9 cellular contexts compared by ENCODE assay signal in the genomic region with DNA sequence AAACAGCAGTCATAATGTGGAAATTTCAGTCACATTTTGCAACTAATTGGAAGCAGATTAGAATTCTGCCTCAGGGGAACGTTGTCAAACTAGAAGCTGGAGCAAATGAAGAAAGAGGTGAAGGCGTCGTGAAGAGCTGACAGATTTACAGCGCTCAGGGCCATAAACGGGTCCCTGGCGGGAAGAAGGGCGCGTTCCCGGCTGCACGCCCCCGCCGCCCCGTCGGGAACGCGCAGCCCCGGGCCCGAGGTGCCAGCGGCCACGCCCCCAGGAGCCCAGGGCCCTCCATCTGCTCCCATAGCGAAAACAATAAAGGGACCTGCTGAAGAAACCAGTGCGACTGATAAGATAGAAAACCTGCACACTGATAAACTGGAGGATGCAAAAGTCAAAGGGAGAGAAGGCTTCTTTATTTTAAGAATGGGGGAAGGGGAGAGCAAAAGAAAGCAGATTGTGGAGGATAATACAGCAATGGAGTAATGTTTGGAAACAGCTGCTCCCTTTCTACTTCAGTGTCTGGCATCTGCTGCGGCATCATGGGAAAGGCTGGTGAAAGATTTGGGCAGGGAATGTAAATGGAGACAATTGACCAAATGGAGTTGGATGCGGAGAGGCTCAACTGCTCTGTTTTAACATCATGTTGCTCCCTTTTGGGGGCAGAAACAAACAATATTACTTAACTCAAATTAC. TPM values are rescaled to one million over a fixed set of nuclear protein-coding genes. Genes with fewer than 3 reads are reported as not detected.
DNase-seq lines count a peak whose midpoint lies in the region; ATAC-seq and TF ChIP-seq lines count a peak whose summit lies in the region.
"Had no signal": no experiment of that assay in that cellular context is flagged by ENCODE, and none has a peak within 500 bp of the region (broad histone marks: within the 10 kb centered on the region; RNA-seq: fewer than 3 reads in every experiment).

No MANE protein-coding gene starts in this region.

- H4K12ac ChIP-seq in trophoblast cell (ENCODE audit: low read depth, low read length) = no peak overlapping the region

- peak overlapping the region; percentile 98 for H3K27ac ChIP-seq in DOHH2 (ENCODE audit: low read depth, low read length)
- H3K27ac ChIP-seq in trophoblast cell (ENCODE audit: low read depth, low read length) = no peak overlapping the region

- no peak overlapping the region for H4K91ac ChIP-seq in trophoblast cell (ENCODE audit: low read depth, low read length)

- H3K18ac ChIP-seq in trophoblast cell (ENCODE audit: low read length) = no peak overlapping the region

- no peak overlapping the region for H3K23ac ChIP-seq in trophoblast cell (ENCODE audit: low read length)

- H3K9me2 ChIP-seq in DOHH2 (replicated peaks; ENCODE audit: control insufficient read depth, low read length) = no peaks in the 10 kb centered on the region

- WGBS in trophoblast cell (ENCODE audit: extremely low coverage, insufficient coverage, insufficient read length) = no CpG with 5 or more reads among the region's 24 CpGs

- TF ChIP-seq CTCF in DOHH2 (IDR thresholded peaks at IDR 0.05; ENCODE audit: low read depth, low read length, poor library complexity, severe bottlenecking) (no peak), fibroblast of villous mesenchyme (IDR thresholded peaks at IDR 0.05; ENCODE audit: insufficient read depth, low read depth, low read length) (no peak)

- peaks cover 32% of the 10 kb centered on the region for H3F3A ChIP-seq in DOHH2 (ENCODE audit: control insufficient read depth, insufficient read depth)

- H3K36me3 ChIP-seq in DOHH2 (ENCODE audit: control insufficient read depth, low read length) (no peaks in the 10 kb centered on the region; the same call in 1 of the 2 replicates), trophoblast cell (ENCODE audit: control insufficient read depth in 1 of 2, insufficient read depth in 2 of 2, low read length in 2 of 2) (no peaks in the 10 kb centered on the region)

- H4K20me1 ChIP-seq in DOHH2 (ENCODE audit: control insufficient read depth, insufficient read depth, low read depth, low read length) = no peaks in the 10 kb centered on the region

- no peak overlapping the region for H2AK5ac ChIP-seq in trophoblast cell (ENCODE audit: low read length)

- no peak overlapping the region for H3K14ac ChIP-seq in trophoblast cell (ENCODE audit: low read length)

- no peak overlapping the region for H3K9ac ChIP-seq in trophoblast cell (ENCODE audit: low read length)

- DNase-seq in NCI-H82 (lab: John Stamatoyannopoulos, UW) (peak; percentile 92), fibroblast of villous mesenchyme (ENCODE audit: low read depth) (peak; percentile 76), trophoblast cell (peak; percentile 20 to 79), RPMI8226 (no peak), T-helper 1 cell (no peak)
- DNase-seq in activated CD4-positive, alpha-beta T cell treated with anti-CD3 and anti-CD28 coated beads for 48 hours = no peak
- DNase-seq: activated naive CD8-positive, alpha-beta T cell treated with anti-CD3 and anti-CD28 coated beads, Interleukin-2, amount 50 U/mL, for 24 hours had no signal

- no peak overlapping the region for H2BK120ac ChIP-seq in trophoblast cell (ENCODE audit: insufficient read depth, low read length, poor library complexity)

- H2BK5ac ChIP-seq in trophoblast cell (ENCODE audit: low read depth, low read length, poor library complexity) = no peak overlapping the region

- peak overlapping the region; percentile 65 for H2BK12ac ChIP-seq in trophoblast cell (ENCODE audit: low read length)

- no peak overlapping the region for H4K8ac ChIP-seq in trophoblast cell (ENCODE audit: low read depth, low read length)

- peak overlapping the region; percentile 27 for H3K4ac ChIP-seq in trophoblast cell (ENCODE audit: low read depth, low read length)

- H3K4me1 ChIP-seq in DOHH2 (ENCODE audit: control insufficient read depth, low read length) (peaks cover 100% of the 10 kb centered on the region), trophoblast cell (ENCODE audit: control insufficient read depth in 1 of 2, insufficient read depth in 2 of 2, low read length in 2 of 2) (peaks cover 8 to 18% of the 10 kb centered on the region in 2 experiments)

- H3K4me3 ChIP-seq in DOHH2 (ENCODE audit: low read length) = peak overlapping the region; percentile 77
- peak overlapping the region; percentile 42 for H3K4me3 ChIP-seq in fibroblast of villous mesenchyme (ENCODE audit: low read depth, low read length)
- no peak overlapping the region for H3K4me3 ChIP-seq in trophoblast cell (ENCODE audit: low read depth, low read length)

- no peaks in the 10 kb centered on the region for H3K9me3 ChIP-seq in DOHH2 (ENCODE audit: control insufficient read depth, insufficient read depth, low read length)
- no peaks in the 10 kb centered on the region for H3K9me3 ChIP-seq in trophoblast cell (ENCODE audit: insufficient read depth, low read depth, low read length)

- ATAC-seq in GM21447 (IDR thresholded peaks at IDR 0.05; ENCODE audit: unreplicated experiment) = no peak
- ATAC-seq: activated naive CD8-positive, alpha-beta T cell treated with anti-CD3 and anti-CD28 coated beads, Interleukin-2, amount 50 U/mL, for 24 hours had no signal

- peaks cover 8% of the 10 kb centered on the region for H3K79me1 ChIP-seq in trophoblast cell (ENCODE audit: low read length)

- no peak overlapping the region for H2AFZ ChIP-seq in trophoblast cell (ENCODE audit: insufficient read depth, low read length, poor library complexity)

- H3K27me3 ChIP-seq in DOHH2 (ENCODE audit: control insufficient read depth, low read length) = no peaks in the 10 kb centered on the region
- H3K27me3 ChIP-seq in trophoblast cell (ENCODE audit: insufficient read depth, low read length) = no peaks in the 10 kb centered on the region

- peaks cover 100% of the 10 kb centered on the region for H3K79me2 ChIP-seq in DOHH2 (ENCODE audit: control insufficient read depth, low read length)
- H3K79me2 ChIP-seq in trophoblast cell (ENCODE audit: control insufficient read depth, insufficient read depth, low read length, poor library complexity) = no peaks in the 10 kb centered on the region

- H3K4me2 ChIP-seq in DOHH2 (ENCODE audit: low read length) (peak overlapping the region; percentile 75), trophoblast cell (ENCODE audit: low read length) (peak overlapping the region; percentile 55)

RNA-seq across cellular contexts. Expression of gene ZNF608, which starts 11.1 kb away (rescaled TPM):
- 2.6 and 8.4 TPM in 2 replicates for total RNA-seq in fibroblast of villous mesenchyme
- 17.7 and 18.7 TPM in 2 replicates for polyA plus RNA-seq in trophoblast cell (2013)

Comparison
In these comparisons a context has a peak if more than half of its experiments do, and no peak if none do; other contexts are left out.
1. DNase-seq: peak in NCI-H82 (single experiment), fibroblast of villous mesenchyme (single experiment) and trophoblast cell (2 of 2); none in RPMI8226 (single experiment), T-helper 1 cell (0 of 5) and activated CD4-positive, alpha-beta T cell treated with anti-CD3 and anti-CD28 coated beads for 48 hours (single experiment).